13 cellular contexts compared by ENCODE assay signal in genomic region chr19:13007292-13008045, GRCh38. TPM values are rescaled to one million over a fixed set of nuclear protein-coding genes. Genes with fewer than 3 reads are reported as not detected.
DNase-seq lines count a peak whose midpoint lies in the region; ATAC-seq, FAIRE-seq and TF ChIP-seq lines count a peak whose summit lies in the region.
"Had no signal": no experiment of that assay in that cellular context is flagged by ENCODE, and none has a peak within 500 bp of the region (broad histone marks: within the 10 kb centered on the region; RNA-seq: fewer than 3 reads in every experiment).

No MANE protein-coding gene starts in this region.

- H3K9me3 ChIP-seq in right cardiac atrium (ENCODE audit: control insufficient read depth, low read length) (no peaks in the 10 kb centered on the region), skeletal muscle tissue (ENCODE audit: control insufficient read depth in 3 of 3, low read length in 3 of 3) (no peaks in the 10 kb centered on the region)

- in situ Hi-C loops in G401 (cut with HindIII; ENCODE audit: low sequenced_read_pairs) (no loop called here), brain microvascular endothelial cell (cut with HindIII; ENCODE audit: low pct_ligation_motif_present, low sequenced_read_pairs) (no loop called here)

- peak; percentile 32 for TF ChIP-seq CTCF in brain microvascular endothelial cell (IDR thresholded peaks at IDR 0.05; ENCODE audit: low read depth, low read length, missing control alignments)

- TF ChIP-seq POLR2A in GM12891 (IDR thresholded peaks at IDR 0.05; ENCODE audit: low read depth, low read length), result no peak

- ATAC-seq in right cardiac atrium, result peak; percentile 22 to 28

- FAIRE-seq in GM12891 (lab: Jason Lieb, UNC), result no peak

- H3K4me1 ChIP-seq in right cardiac atrium (ENCODE audit: control insufficient read depth, insufficient read depth, low read length) (peaks cover 9% of the 10 kb centered on the region), skeletal muscle tissue (ENCODE audit: control insufficient read depth in 3 of 3, insufficient read depth in 3 of 3, low read length in 3 of 3) (peaks cover 82 to 95% (median 92%) of the 10 kb centered on the region in 3 donors)

- WGBS in right cardiac atrium, result 53% methylated on average over 17 of the region's 17 CpGs

- no peak overlapping the region for H3K4me3 ChIP-seq in brain microvascular endothelial cell (ENCODE audit: low read depth, low read length)
- H3K4me3 ChIP-seq in right cardiac atrium (ENCODE audit: low read length), result no peak overlapping the region
- peak overlapping the region; percentile 68 to 76 (median 70) for H3K4me3 ChIP-seq in skeletal muscle tissue (ENCODE audit: low read length in 3 of 3)

- H3K36me3 ChIP-seq in brain microvascular endothelial cell (replicated peaks) (no peaks in the 10 kb centered on the region), skeletal muscle tissue (ENCODE audit: control insufficient read depth in 3 of 3, insufficient read depth in 3 of 3, low read length in 3 of 3) (peaks cover 4 to 9% (median 5%) of the 10 kb centered on the region in 3 donors)

- H3K9ac ChIP-seq in skeletal muscle tissue (ENCODE audit: low read depth in 1 of 3, low read length in 3 of 3), result peak overlapping the region; percentile 87 to 93 (median 93)

- DNase-seq in G401 (ENCODE audit: low spot score), result peak; percentile 26
- no peak for DNase-seq in brain microvascular endothelial cell
- DNase-seq in right cardiac atrium, result peak; percentile 73 to 91 (median 90)
- no peak for DNase-seq in activated CD4-positive, alpha-beta T cell treated with anti-CD3 and anti-CD28 coated beads, Interleukin-2, amount 50 U/mL, for 4 hours
- no peak for DNase-seq in NCI-H128 (lab: John Stamatoyannopoulos, UW; ENCODE audit: unreplicated experiment)
- no peak for DNase-seq in GM12891 (ENCODE audit: insufficient read length, low spot score)
- DNase-seq in activated naive CD4-positive, alpha-beta T cell treated with anti-CD3 and anti-CD28 coated beads, Interleukin-2, amount 50 U/mL, for 16 hours, result no peak
- DNase-seq: NCI-H2107, trophoblast cell had no signal

- H3K27ac ChIP-seq in brain microvascular endothelial cell (no peak overlapping the region), right cardiac atrium (ENCODE audit: low read length) (peak overlapping the region; percentile 53), skeletal muscle tissue (ENCODE audit: low read depth, low read length) (peak overlapping the region; percentile 99)
- H3K27ac ChIP-seq: epithelial cell of prostate had no signal

- intact Hi-C loops in right cardiac atrium (cut with DNase I), result no loop called here

- H3K27me3 ChIP-seq in brain microvascular endothelial cell (replicated peaks), result peaks cover 21% of the 10 kb centered on the region
- H3K27me3 ChIP-seq in right cardiac atrium (ENCODE audit: control insufficient read depth, insufficient read depth), result no peaks in the 10 kb centered on the region
- H3K27me3 ChIP-seq in skeletal muscle tissue (ENCODE audit: control insufficient read depth in 3 of 3, insufficient read depth in 3 of 3, low read length in 3 of 3), result no peaks in the 10 kb centered on the region

TF ChIP-seq in GM12891, 5 proteins besides CTCF, POLR2A, EP300 and RAD21:
- TF ChIP-seq PAX5 (IDR thresholded peaks at IDR 0.05; ENCODE audit: insufficient read depth, low read length, severe bottlenecking) (no peak), POU2F2 (IDR thresholded peaks at IDR 0.05; ENCODE audit: low read depth, low read length) (no peak), SPI1 (IDR thresholded peaks at IDR 0.05; ENCODE audit: low read depth, low read length) (no peak), POLR2AphosphoS5 (IDR thresholded peaks at IDR 0.05; ENCODE audit: low read depth, low read length) (no peak), TAF1 (IDR thresholded peaks at IDR 0.05; ENCODE audit: low read depth, low read length) (no peak)

RNA-seq across cellular contexts. Expression of gene NFIX, which starts 12.2 kb away (rescaled TPM):
- 0.86 and 3.6 TPM in 2 replicates for total RNA-seq in G401 (2014; rRNA removed; shearing (Covaris generic))
- total RNA-seq in right cardiac atrium (100 to 1,000 TPM; 123 to 168 (median 156) TPM), skeletal muscle tissue (49.1 TPM)
- polyA plus RNA-seq in right cardiac atrium, result 67.4 TPM
- polyA plus RNA-seq in GM12891 (2012; ENCODE audit: low read depth, missing spikeins), result 0.30 TPM

RNA-seq across cellular contexts. Expression of gene DAND5, which starts 38.1 kb away (rescaled TPM):
- 0.18 TPM in 1 of 2 replicates, not detected in the other for total RNA-seq in G401 (2014; rRNA removed; shearing (Covaris generic))
- total RNA-seq in right cardiac atrium (10 to 100 TPM in 2 of 4 donors, 1 to 10 TPM in 2; 5.0 to 13.8 (median 11.1) TPM), skeletal muscle tissue (not detected)
- 7.0 TPM for polyA plus RNA-seq in right cardiac atrium
- polyA plus RNA-seq in GM12891 (2012; ENCODE audit: low read depth, missing spikeins), result not detected
- total RNA-seq: kidney epithelial cell, occipital lobe had no signal

RNA-seq across cellular contexts. Expression of gene GADD45GIP1, which starts 50.4 kb away (rescaled TPM):
- 79.7 and 124 TPM in 2 replicates for total RNA-seq in G401 (2014; rRNA removed; shearing (Covaris generic))
- total RNA-seq in right cardiac atrium (10 to 100 TPM; 24.3 to 33.2 (median 29.1) TPM), skeletal muscle tissue (21.4 TPM)
- 64.5 TPM for polyA plus RNA-seq in right cardiac atrium
- polyA plus RNA-seq in GM12891 (2012; ENCODE audit: low read depth, missing spikeins), result 38.0 TPM

Comparison
In these comparisons a context has a peak if more than half of its experiments do, and no peak if none do; other contexts are left out.
1. DNase-seq: peak in G401 (single experiment) and right cardiac atrium (3 of 3); none in brain microvascular endothelial cell (single experiment), activated CD4-positive, alpha-beta T cell treated with anti-CD3 and anti-CD28 coated beads, Interleukin-2, amount 50 U/mL, for 4 hours (0 of 2), NCI-H128 (single experiment), GM12891 (single experiment) and activated naive CD4-positive, alpha-beta T cell treated with anti-CD3 and anti-CD28 coated beads, Interleukin-2, amount 50 U/mL, for 16 hours (single experiment).
2. H3K4me3 ChIP-seq: peak in skeletal muscle tissue (3 of 3); none in brain microvascular endothelial cell (single experiment) and right cardiac atrium (single experiment).
3. RNA of gene NFIX, which starts 12.2 kb away (total RNA-seq): 123 to 168 TPM in right cardiac atrium and 49.1 TPM in skeletal muscle tissue (single experiment); 0.86 to 3.6 TPM in G401; every median in the first group is over 10 times any median in the second.